ENCODE assay signal across 18 cellular contexts in the genomic region with DNA sequence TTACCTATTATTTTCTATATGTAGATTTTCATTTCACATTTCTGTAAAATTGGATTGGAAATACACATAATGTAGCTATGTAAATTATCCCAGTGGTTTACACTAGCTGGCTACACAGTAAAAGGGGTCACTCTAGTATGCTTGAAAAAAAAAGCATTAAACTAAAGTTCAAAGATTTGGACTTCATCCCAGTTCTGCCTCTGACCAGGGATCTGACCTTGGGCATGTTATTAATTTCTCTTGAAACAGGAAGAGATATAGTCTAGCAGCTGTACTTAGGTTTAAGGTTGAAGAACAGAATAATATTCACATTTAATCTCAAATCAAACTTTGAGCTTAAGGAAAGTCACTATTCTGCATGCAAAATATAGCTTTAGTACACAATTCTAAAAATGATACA.
"Had no signal": no experiment of that assay in that cellular context is flagged by ENCODE, and none has a peak within 500 bp of the region (broad histone marks: within the 10 kb centered on the region; RNA-seq: fewer than 3 reads in every experiment).

No MANE protein-coding gene starts in this region.

- H3K4me1 ChIP-seq: psoas muscle, upper lobe of right lung had no signal

- H3K4me3 ChIP-seq: heart right ventricle, psoas muscle, spleen, testis, tibial nerve, upper lobe of right lung, vagina had no signal

- ATAC-seq: heart right ventricle; left colon; naive thymus-derived CD4-positive, alpha-beta T cell; psoas muscle; sciatic nerve; stimulated activated naive B cell treated with anti-CD40 and anti-IgM and Interleukin-4, amounts not matched to agents 10 μg/mL and 1 μg/mL and 100 μg/mL, for 72 hours; stimulated activated naive CD8-positive, alpha-beta T cell treated with anti-CD3 and anti-CD28 coated beads, Interleukin-15, amount 100 ng/mL, for 72 hours; upper lobe of right lung had no signal

- H3K9me3 ChIP-seq: heart right ventricle, psoas muscle, spleen, testis, tibial nerve, upper lobe of right lung, vagina had no signal

- DNase-seq: heart right ventricle; hypothalamus; left colon; mammary epithelial cell; naive thymus-derived CD4-positive, alpha-beta T cell; nephron progenitor cell; psoas muscle; spleen; stimulated activated CD4-positive, alpha-beta T cell treated with anti-CD3 and anti-CD28 coated beads, Interleukin-15, amount 100 ng/mL, for 24 hours; stimulated activated CD4-positive, alpha-beta T cell treated with anti-CD3 and anti-CD28 coated beads, Interleukin-1b, Interleukin-23, amount 100 ng/mL, for 48 hours; stimulated activated CD4-positive, alpha-beta T cell treated with anti-CD3 and anti-CD28 coated beads, Interleukin-4, amount 100 ng/mL, for 4 hours; stimulated activated naive B cell treated with anti-CD40 and anti-IgM and Interleukin-4, amounts not matched to agents 10 μg/mL and 1 μg/mL and 100 μg/mL, for 72 hours; stimulated activated naive CD8-positive, alpha-beta T cell treated with anti-CD3 and anti-CD28 coated beads, Interleukin-15, amount 100 ng/mL, for 72 hours; testis; upper lobe of right lung had no signal

- H3K27ac ChIP-seq: heart right ventricle, psoas muscle, testis, tibial nerve, upper lobe of right lung, vagina had no signal

- H3K36me3 ChIP-seq: heart right ventricle, spleen, tibial nerve, upper lobe of right lung, vagina had no signal

- H3K27me3 ChIP-seq: heart right ventricle, spleen, testis, tibial nerve, upper lobe of right lung, vagina had no signal
